ENCODE assay signal across 17 cellular contexts in genomic region chr2:201933792-201934229, GRCh38.
DNase-seq lines count a peak whose midpoint lies in the region; ATAC-seq and TF ChIP-seq lines count a peak whose summit lies in the region.
"Had no signal": no experiment of that assay in that cellular context is flagged by ENCODE, and none has a peak within 500 bp of the region (broad histone marks: within the 10 kb centered on the region; RNA-seq: fewer than 3 reads in every experiment).

No MANE protein-coding gene starts in this region.

- no peak for ATAC-seq in GM18907 (IDR thresholded peaks at IDR 0.05; ENCODE audit: unreplicated experiment)
- ATAC-seq in body of pancreas: no peak
- ATAC-seq: activated CD4-positive, CD25-positive, alpha-beta regulatory T cell treated with anti-CD3 and anti-CD28 coated beads, Interleukin-2, amount 50 U/mL, for 24 hours; foreskin keratinocyte had no signal

- TF ChIP-seq POLR2A in body of pancreas (IDR thresholded peaks at IDR 0.05): no peak

- H3K27me3 Mint-ChIP-seq in nephron progenitor cell (ENCODE audit: low read depth, poor library complexity): no peaks in the 10 kb centered on the region

- H3K4me3 Mint-ChIP-seq in nephron progenitor cell: peak overlapping the region; percentile 18
- H3K4me3 Mint-ChIP-seq: stimulated activated naive CD8-positive, alpha-beta T cell treated with anti-CD3 and anti-CD28 coated beads, Interleukin-15, Interleukin-2, amounts not matched to agents 100 ng/mL and 50 ng/mL, for 24 hours had no signal

- H3K27ac Mint-ChIP-seq in nephron progenitor cell: peak overlapping the region; percentile 72
- H3K27ac Mint-ChIP-seq: stimulated activated naive CD8-positive, alpha-beta T cell treated with anti-CD3 and anti-CD28 coated beads, Interleukin-15, Interleukin-2, amounts not matched to agents 100 ng/mL and 50 ng/mL, for 24 hours had no signal

- no peaks in the 10 kb centered on the region for H3K36me3 ChIP-seq in BE2C
- H3K36me3 ChIP-seq in body of pancreas (replicated peaks in 1 of 2; ENCODE audit: insufficient read depth in 1 of 2, low read depth in 2 of 2): no peaks in the 10 kb centered on the region

- no peak overlapping the region for H3K4me3 ChIP-seq in BE2C (ENCODE audit: low read depth, low read length)
- no peak overlapping the region for H3K4me3 ChIP-seq in body of pancreas
- H3K4me3 ChIP-seq: dorsolateral prefrontal cortex had no signal

- H3K4me1 ChIP-seq in BE2C: peaks cover 17% of the 10 kb centered on the region
- no peaks in the 10 kb centered on the region for H3K4me1 ChIP-seq in body of pancreas
- H3K4me1 ChIP-seq: foreskin keratinocyte had no signal

- DNase-seq in BE2C: peak; percentile 44
- DNase-seq in NCI-H446 treated with DMSO at 0.1 percent for 48 hours (lab: John Stamatoyannopoulos, UW): peak; percentile 97
- DNase-seq in cerebellar cortex (ENCODE audit: low spot score): peak; percentile 77
- DNase-seq in nephron progenitor cell: no peak
- DNase-seq in NCI-H2107 treated with DMSO at 0.1 percent for 48 hours (lab: John Stamatoyannopoulos, UW; ENCODE audit: unreplicated experiment): no peak
- DNase-seq in body of pancreas: no peak
- DNase-seq in KG1 (lab: John Stamatoyannopoulos, UW): no peak
- DNase-seq: activated T-cell treated with anti-CD3 and anti-CD28 coated beads, Interleukin-2, amount 50 U/mL, for 1 hour; foreskin keratinocyte; GOT3; Kasumi-1; right cardiac atrium had no signal

- intact Hi-C loops in body of pancreas (cut with DNase I): no loop called here

- H3K9me3 Mint-ChIP-seq in nephron progenitor cell: peaks cover 18% of the 10 kb centered on the region

- H3K4me1 Mint-ChIP-seq in nephron progenitor cell: peaks cover 93% of the 10 kb centered on the region

- H3K36me3 Mint-ChIP-seq in nephron progenitor cell (ENCODE audit: low read depth): peaks cover 17% of the 10 kb centered on the region

- H3K27ac ChIP-seq in body of pancreas: no peak overlapping the region
- H3K27ac ChIP-seq: C4-2B, foreskin keratinocyte had no signal

- WGBS in body of pancreas, 2 donors: 57 to 76% methylated on average over 7 of the region's 7 CpGs

- no peak for TF ChIP-seq CTCF in BE2C (IDR thresholded peaks at IDR 0.05; ENCODE audit: low read depth, low read length)
- no peak for TF ChIP-seq CTCF in nephron progenitor cell (IDR thresholded peaks at IDR 0.05)
- no peak for TF ChIP-seq CTCF in body of pancreas (IDR thresholded peaks at IDR 0.05)

- H3K9me3 ChIP-seq in BE2C (no peaks in the 10 kb centered on the region), body of pancreas (no peaks in the 10 kb centered on the region)

- H3K27me3 ChIP-seq in BE2C: no peaks in the 10 kb centered on the region
- no peaks in the 10 kb centered on the region for H3K27me3 ChIP-seq in body of pancreas

Comparison
In these comparisons a context has a peak if more than half of its experiments do, and no peak if none do; other contexts are left out.
1. DNase-seq: peak in BE2C (single experiment), NCI-H446 treated with DMSO at 0.1 percent for 48 hours (single experiment) and cerebellar cortex (single experiment); none in nephron progenitor cell (single experiment), NCI-H2107 treated with DMSO at 0.1 percent for 48 hours (single experiment), body of pancreas (0 of 4) and KG1 (single experiment).